In genomic region chr3:61690016-61690415, GRCh38 we compare ENCODE assay signal across 23 cellular contexts.
"Had no signal": no experiment of that assay in that cellular context is flagged by ENCODE, and none has a peak within 500 bp of the region (broad histone marks: within the 10 kb centered on the region; RNA-seq: fewer than 3 reads in every experiment).

No MANE protein-coding gene starts in this region.

- H3K27ac ChIP-seq: HL-60, RWPE1 had no signal

- ATAC-seq: Panc1, PC-3 had no signal

- H3K4me2 ChIP-seq: SK-N-SH had no signal

- DNase-seq: KBM-7, MV-4-11, NCI-H1048, NCI-H1105, NCI-H1417 treated with DMSO at 0.1 percent for 48 hours, NCI-H146, NCI-H1694 treated with DMSO at 0.1 percent for 48 hours, NCI-H2029, NCI-H2081 treated with DMSO at 0.1 percent for 48 hours, NCI-H2171, NCI-H226, NCI-H446, NCI-H510A, NCI-H524 treated with DMSO at 0.1 percent for 48 hours, NCI-H69, NCI-H774, PC-3, SHP77, SK-N-SH, SW 1271 had no signal

- H3K9me2 ChIP-seq: SK-N-SH had no signal
